Comparison of ENCODE assay signal across 11 cellular contexts in genomic region chr11:5117588-5117987, GRCh38. TPM values are rescaled to one million over a fixed set of nuclear protein-coding genes. Genes with fewer than 3 reads are reported as not detected.
"Had no signal": no experiment of that assay in that cellular context is flagged by ENCODE, and none has a peak within 500 bp of the region (broad histone marks: within the 10 kb centered on the region; RNA-seq: fewer than 3 reads in every experiment).

No MANE protein-coding gene starts in this region.

- H2AFZ ChIP-seq: GM23248 had no signal

- H3K36me3 ChIP-seq: HAP-1 had no signal

- H3K27ac ChIP-seq: GM23248, HL-60 had no signal

- H3K9ac ChIP-seq: GM23248 had no signal

- DNase-seq: GM23248, GOT3, H7, HFFc6, KG1 had no signal

- H3K4me1 ChIP-seq: HAP-1 had no signal

- H3K9me3 ChIP-seq: HAP-1 had no signal

- H3K4me3 ChIP-seq: GM23248, HAP-1 had no signal

- ATAC-seq: HCT116 had no signal

RNA-seq across cellular contexts. Expression of gene OR52A5, which starts 20.6 kb away (rescaled TPM):
- total RNA-seq: GM23248, H4, HFFc6, HT1080 had no signal
- polyA plus RNA-seq: GM23248, IgD-negative memory B cell had no signal

RNA-seq across cellular contexts. Expression of gene OR52A1, which starts 37.0 kb away (rescaled TPM):
- total RNA-seq: GM23248, H4, HFFc6, HT1080 had no signal
- polyA plus RNA-seq: GM23248, IgD-negative memory B cell had no signal

RNA-seq across cellular contexts. Expression of gene OR52E1, which starts 48.2 kb away (rescaled TPM):
- total RNA-seq: GM23248, H4, H7, HFFc6, HT1080 had no signal
- polyA plus RNA-seq: GM23248, IgD-negative memory B cell had no signal

RNA-seq across cellular contexts. Expression of gene OR52E2, which starts 58.2 kb away (rescaled TPM):
- total RNA-seq: GM23248, H7, HFFc6, HT1080 had no signal
- polyA plus RNA-seq: GM23248, IgD-negative memory B cell had no signal
